Comparison of ENCODE assay signal across 17 cellular contexts in genomic region chr18:51234117-51235010, GRCh38. TPM values are rescaled to one million over a fixed set of nuclear protein-coding genes. Genes with fewer than 3 reads are reported as not detected.
DNase-seq lines count a peak whose midpoint lies in the region; ATAC-seq, FAIRE-seq and TF ChIP-seq lines count a peak whose summit lies in the region.
"Had no signal": no experiment of that assay in that cellular context is flagged by ENCODE, and none has a peak within 500 bp of the region (broad histone marks: within the 10 kb centered on the region; RNA-seq: fewer than 3 reads in every experiment).

No MANE protein-coding gene starts in this region.

- no peaks in the 10 kb centered on the region for H3K79me2 ChIP-seq in H1 (ENCODE audit: control insufficient read depth in 1 of 2, insufficient read depth in 2 of 2, low read length in 2 of 2)
- H3K79me2 ChIP-seq: parathyroid adenoma had no signal

- H3K27ac ChIP-seq in H1 (ENCODE audit: low read depth, low read length): no peak overlapping the region
- H3K27ac ChIP-seq in aorta (ENCODE audit: low read depth in 1 of 2, low read length in 2 of 2): no peak overlapping the region
- no peak overlapping the region for H3K27ac ChIP-seq in CD4-positive, alpha-beta memory T cell (ENCODE audit: low read depth, low read length)
- H3K27ac ChIP-seq: parathyroid adenoma, transverse colon had no signal

- H3K9ac ChIP-seq in H1 (replicated peaks in 1 of 4; ENCODE audit: extremely low read depth in 1 of 4, low read depth in 3 of 4, low read length in 3 of 4): no peak overlapping the region
- H3K9ac ChIP-seq: parathyroid adenoma had no signal

- TF ChIP-seq EP300 in H1 (IDR thresholded peaks at IDR 0.05; ENCODE audit: borderline replicate concordance in 1 of 2, low read depth in 2 of 2, low read length in 2 of 2): no peak

- no peak overlapping the region for H2BK12ac ChIP-seq in H1 (ENCODE audit: low read depth, low read length)

- H2AK5ac ChIP-seq in H1 (ENCODE audit: low read depth, low read length): no peak overlapping the region

- no peak for TF ChIP-seq CTCF in H1 (IDR thresholded peaks at IDR 0.05; ENCODE audit: control extremely low read depth in 1 of 3, insufficient read depth in 1 of 3, low read depth in 1 of 3, low read length in 3 of 3)

- H2BK20ac ChIP-seq in H1 (ENCODE audit: low read length): no peak overlapping the region

- TF ChIP-seq POLR2A in H1 (IDR thresholded peaks at IDR 0.05; ENCODE audit: control extremely low read depth in 1 of 2, low read depth in 2 of 2, low read length in 2 of 2): no peak

- H3K4me2 ChIP-seq in H1 (ENCODE audit: insufficient read depth in 1 of 2, low read depth in 2 of 2, low read length in 2 of 2): no peak overlapping the region

- H3K27ac Mint-ChIP-seq in activated CD8-positive, alpha-beta memory T cell treated with anti-CD3 and anti-CD28 coated beads, Interleukin-2, amount 10 ng/mL, durations not matched to agents 7 days and 5 days: peak overlapping the region; percentile 45
- H3K27ac Mint-ChIP-seq in stimulated activated naive B cell treated with anti-CD40 and anti-IgM and Interleukin-4, amounts not matched to agents 10 μg/mL and 1 μg/mL and 100 μg/mL, for 72 hours: no peak overlapping the region
- no peak overlapping the region for H3K27ac Mint-ChIP-seq in CD4-positive, alpha-beta memory T cell
- H3K27ac Mint-ChIP-seq: dendritic cell treated with granulocyte-macrophage colony-stimulating factor and Interleukin-4, amounts not matched to agents 40 ng/mL and 50 ng/mL, for 4 days had no signal

- no peak overlapping the region for H3K23ac ChIP-seq in H1 (ENCODE audit: insufficient read length)

- H3K9me3 Mint-ChIP-seq in activated CD8-positive, alpha-beta memory T cell treated with anti-CD3 and anti-CD28 coated beads, Interleukin-2, amount 10 ng/mL, durations not matched to agents 7 days and 5 days (ENCODE audit: low read depth): no peaks in the 10 kb centered on the region
- peaks cover 0 to 2% of the 10 kb centered on the region in 2 donors for H3K9me3 Mint-ChIP-seq in stimulated activated naive B cell treated with anti-CD40 and anti-IgM and Interleukin-4, amounts not matched to agents 10 μg/mL and 1 μg/mL and 100 μg/mL, for 72 hours
- H3K9me3 Mint-ChIP-seq in CD4-positive, alpha-beta memory T cell: peaks cover 0 to 4% (median 0%) of the 10 kb centered on the region in 8 donors
- H3K9me3 Mint-ChIP-seq: dendritic cell treated with granulocyte-macrophage colony-stimulating factor and Interleukin-4, amounts not matched to agents 40 ng/mL and 50 ng/mL, for 4 days had no signal

- no peak overlapping the region for H3K4ac ChIP-seq in H1 (replicated peaks; ENCODE audit: insufficient read length, low read depth, low read length)

- 82% methylated on average over 11 of the region's 11 CpGs; no CpG with 5 or more reads in 1 of the 2 experiments for WGBS in H1 (ENCODE audit: extremely low coverage in 1 of 2, insufficient coverage in 1 of 2, insufficient read length in 1 of 2, insufficient replicate concordance in 2 of 2, low coverage in 1 of 2, low lambda C conversion rate in 2 of 2, missing lambda C conversion rate in 1 of 2), 2 experiments
- 66 to 68% methylated on average over 11 of the region's 11 CpGs for WGBS in aorta, 2 donors

- POLR2A ChIA-PET in H1 (lab: Charles Lee; ENCODE audit: partially characterized antibody): no interaction called here
- POLR2A ChIA-PET in CD4-positive, alpha-beta memory T cell (lab: Charles Lee; ENCODE audit: partially characterized antibody): no interaction called here

- peaks cover 3% of the 10 kb centered on the region for H3K27me3 Mint-ChIP-seq in activated CD8-positive, alpha-beta memory T cell treated with anti-CD3 and anti-CD28 coated beads, Interleukin-2, amount 10 ng/mL, durations not matched to agents 7 days and 5 days
- H3K27me3 Mint-ChIP-seq in stimulated activated naive B cell treated with anti-CD40 and anti-IgM and Interleukin-4, amounts not matched to agents 10 μg/mL and 1 μg/mL and 100 μg/mL, for 72 hours: peaks cover 4 to 5% of the 10 kb centered on the region in 2 donors
- peaks cover 0 to 1% of the 10 kb centered on the region in 2 donors for H3K27me3 Mint-ChIP-seq in CD4-positive, alpha-beta memory T cell
- H3K27me3 Mint-ChIP-seq: dendritic cell treated with granulocyte-macrophage colony-stimulating factor and Interleukin-4, amounts not matched to agents 40 ng/mL and 50 ng/mL, for 4 days had no signal

- H3K4me3 Mint-ChIP-seq in activated CD8-positive, alpha-beta memory T cell treated with anti-CD3 and anti-CD28 coated beads, Interleukin-2, amount 10 ng/mL, durations not matched to agents 7 days and 5 days: no peak overlapping the region
- no peak overlapping the region for H3K4me3 Mint-ChIP-seq in stimulated activated naive B cell treated with anti-CD40 and anti-IgM and Interleukin-4, amounts not matched to agents 10 μg/mL and 1 μg/mL and 100 μg/mL, for 72 hours
- no peak overlapping the region for H3K4me3 Mint-ChIP-seq in CD4-positive, alpha-beta memory T cell
- H3K4me3 Mint-ChIP-seq: dendritic cell treated with granulocyte-macrophage colony-stimulating factor and Interleukin-4, amounts not matched to agents 40 ng/mL and 50 ng/mL, for 4 days had no signal

- no peak overlapping the region for H3K18ac ChIP-seq in H1 (ENCODE audit: extremely low read depth, low read length)

- no peak overlapping the region for H2BK120ac ChIP-seq in H1 (replicated peaks; ENCODE audit: low read depth, low read length)

- H3K23me2 ChIP-seq in H1 (ENCODE audit: low read depth, low read length): no peaks in the 10 kb centered on the region

- no peak for TF ChIP-seq RAD21 in H1 (IDR thresholded peaks at IDR 0.05 in 1 of 2, conservative IDR thresholded peaks at IDR 0.05 in 1 of 2; ENCODE audit: low read depth in 2 of 2, low read length in 2 of 2)

- no peak overlapping the region for H4K5ac ChIP-seq in H1 (ENCODE audit: insufficient read length, low read depth, low read length)

- H4K8ac ChIP-seq in H1 (ENCODE audit: extremely low read depth, insufficient read depth, low read length): no peak overlapping the region

- no peak overlapping the region for H3K14ac ChIP-seq in H1 (ENCODE audit: insufficient read length)

- H2BK15ac ChIP-seq in H1 (ENCODE audit: low read length): no peak overlapping the region

- H4K91ac ChIP-seq in H1 (replicated peaks; ENCODE audit: insufficient read length, low read length): no peak overlapping the region

- FAIRE-seq in H1 (lab: Jason Lieb, UNC): no peak
- FAIRE-seq: HepG2 had no signal

- DNase-seq in activated CD8-positive, alpha-beta memory T cell treated with anti-CD3 and anti-CD28 coated beads, Interleukin-2, amount 10 ng/mL, durations not matched to agents 7 days and 5 days: peak; percentile 61
- no peak for DNase-seq in activated CD8-positive, alpha-beta memory T cell treated with anti-CD3 and anti-CD28 coated beads, Interleukin-2, amount 50 U/mL, for 4 hours
- peak; percentile 13 for DNase-seq in RPMI7951 (ENCODE audit: low read depth)
- no peak for DNase-seq in H1 (ENCODE audit: low read depth in 1 of 2, low spot score in 2 of 2)
- DNase-seq in stimulated activated naive B cell treated with anti-CD40 and anti-IgM and Interleukin-4, amounts not matched to agents 10 μg/mL and 1 μg/mL and 100 μg/mL, for 72 hours: no peak
- no peak for DNase-seq in OCI-M2 (lab: John Stamatoyannopoulos, UW; ENCODE audit: unreplicated experiment)
- DNase-seq in aorta: no peak
- no peak for DNase-seq in CD4-positive, alpha-beta memory T cell
- DNase-seq: DMS 273 treated with DMSO at 0.1 percent for 48 hours, midbrain, NCI-H1694, NCI-H524 treated with DMSO at 0.1 percent for 48 hours, SHP77, transverse colon had no signal

- no peaks in the 10 kb centered on the region for H3K79me1 ChIP-seq in H1 (ENCODE audit: low read depth, low read length)

- H3K4me1 Mint-ChIP-seq in activated CD8-positive, alpha-beta memory T cell treated with anti-CD3 and anti-CD28 coated beads, Interleukin-2, amount 10 ng/mL, durations not matched to agents 7 days and 5 days: peaks cover 26% of the 10 kb centered on the region
- H3K4me1 Mint-ChIP-seq in stimulated activated naive B cell treated with anti-CD40 and anti-IgM and Interleukin-4, amounts not matched to agents 10 μg/mL and 1 μg/mL and 100 μg/mL, for 72 hours: peaks cover 11 to 13% of the 10 kb centered on the region in 2 donors
- H3K4me1 Mint-ChIP-seq in CD4-positive, alpha-beta memory T cell: no peaks in the 10 kb centered on the region

- peak; percentile 53 for ATAC-seq in activated CD8-positive, alpha-beta memory T cell treated with anti-CD3 and anti-CD28 coated beads, Interleukin-2, amount 10 ng/mL, durations not matched to agents 7 days and 5 days
- peak; percentile 19 to 33 for ATAC-seq in stimulated activated naive B cell treated with anti-CD40 and anti-IgM and Interleukin-4, amounts not matched to agents 10 μg/mL and 1 μg/mL and 100 μg/mL, for 72 hours (replicated peaks)
- no peak for ATAC-seq in aorta (ENCODE audit: low FRiP score)
- ATAC-seq: HepG2 had no signal

- intact Hi-C loops in aorta (cut with DNase I): no loop called here
- intact Hi-C loops in CD4-positive, alpha-beta memory T cell (cut with micrococcal nuclease): no loop called here

- H3K9me3 ChIP-seq in H1 (ENCODE audit: insufficient read depth in 2 of 2, low read depth in 1 of 2, low read length in 1 of 2): no peaks in the 10 kb centered on the region
- no peaks in the 10 kb centered on the region for H3K9me3 ChIP-seq in aorta (ENCODE audit: control insufficient read depth, low read length)
- H3K9me3 ChIP-seq in CD4-positive, alpha-beta memory T cell (ENCODE audit: control insufficient read depth in 1 of 2, low read length in 2 of 2): no peaks in the 10 kb centered on the region
- H3K9me3 ChIP-seq: transverse colon had no signal

- no peak overlapping the region for H2BK5ac ChIP-seq in H1 (ENCODE audit: low read depth, low read length)

- H4K20me1 ChIP-seq in H1 (replicated peaks in 1 of 2; ENCODE audit: control insufficient read depth in 1 of 2, insufficient read depth in 2 of 2, low read length in 2 of 2): no peaks in the 10 kb centered on the region

- no peak overlapping the region for H3K4me3 ChIP-seq in H1 (ENCODE audit: extremely low read depth in 1 of 4, insufficient read depth in 2 of 4, low read depth in 3 of 4, low read length in 4 of 4)
- no peak overlapping the region for H3K4me3 ChIP-seq in aorta (ENCODE audit: low read length in 2 of 2)
- H3K4me3 ChIP-seq in CD4-positive, alpha-beta memory T cell (ENCODE audit: low read length in 2 of 2): no peak overlapping the region
- H3K4me3 ChIP-seq: transverse colon had no signal

- H2AFZ ChIP-seq in H1 (ENCODE audit: low read length): 0 out of 2 replicates have a peak overlapping the region, but pooled peaks have one; percentile 8
- H2AFZ ChIP-seq: parathyroid adenoma had no signal

- H3K27me3 ChIP-seq in H1 (replicated peaks in 1 of 4; ENCODE audit: control insufficient read depth in 3 of 4, extremely low read depth in 1 of 4, insufficient read depth in 3 of 4, low read length in 3 of 4): no peaks in the 10 kb centered on the region
- no peaks in the 10 kb centered on the region for H3K27me3 ChIP-seq in aorta (ENCODE audit: control insufficient read depth in 1 of 2, insufficient read depth in 2 of 2, low read length in 1 of 2)
- H3K27me3 ChIP-seq in CD4-positive, alpha-beta memory T cell (ENCODE audit: insufficient read depth, low read length): no peaks in the 10 kb centered on the region
- H3K27me3 ChIP-seq: transverse colon had no signal

- H3K4me1 ChIP-seq in H1 (replicated peaks in 1 of 4; ENCODE audit: control insufficient read depth in 3 of 4, insufficient read depth in 4 of 4, low read length in 3 of 4): peaks cover 0 to 6% (median 3%) of the 10 kb centered on the region in 4 experiments; a peak in 3 of 7 replicates
- H3K4me1 ChIP-seq in aorta (ENCODE audit: control insufficient read depth in 1 of 2, insufficient read depth in 2 of 2, low read length in 2 of 2): no peaks in the 10 kb centered on the region
- H3K4me1 ChIP-seq in CD4-positive, alpha-beta memory T cell (ENCODE audit: insufficient read depth, low read length): no peaks in the 10 kb centered on the region
- H3K4me1 ChIP-seq: parathyroid adenoma, transverse colon had no signal

- no peaks in the 10 kb centered on the region for H3K36me3 Mint-ChIP-seq in activated CD8-positive, alpha-beta memory T cell treated with anti-CD3 and anti-CD28 coated beads, Interleukin-2, amount 10 ng/mL, durations not matched to agents 7 days and 5 days
- H3K36me3 Mint-ChIP-seq in stimulated activated naive B cell treated with anti-CD40 and anti-IgM and Interleukin-4, amounts not matched to agents 10 μg/mL and 1 μg/mL and 100 μg/mL, for 72 hours: no peaks in the 10 kb centered on the region
- no peaks in the 10 kb centered on the region for H3K36me3 Mint-ChIP-seq in CD4-positive, alpha-beta memory T cell

- no peak overlapping the region for H3K56ac ChIP-seq in H1 (replicated peaks; ENCODE audit: insufficient read length, low read depth, low read length)

- CTCF ChIA-PET in activated CD8-positive, alpha-beta memory T cell treated with anti-CD3 and anti-CD28 coated beads, Interleukin-2, amount 10 ng/mL, durations not matched to agents 7 days and 5 days (lab: Charles Lee): interaction anchor here (0.6 kb wide), 1 partner anchor 98 kb away, joined by 3 read pairs; no protein-coding TSS in a partner anchor
- CTCF ChIA-PET in H1 (lab: Charles Lee; ENCODE audit: partially characterized antibody): interaction anchor here (0.6 to 1.8 kb wide), 6 partner anchors 10 to 99 kb away, joined by 3 to 6 read pairs (median 4); no protein-coding TSS in a partner anchor
- CTCF ChIA-PET in CD4-positive, alpha-beta memory T cell (lab: Charles Lee; ENCODE audit: partially characterized antibody): no interaction called here

- no peaks in the 10 kb centered on the region for H3K36me3 ChIP-seq in H1 (ENCODE audit: control insufficient read depth in 2 of 4, insufficient read depth in 4 of 4, low read length in 3 of 4)
- H3K36me3 ChIP-seq in aorta (ENCODE audit: control insufficient read depth in 1 of 2, insufficient read depth in 2 of 2, low read length in 1 of 2): no peaks in the 10 kb centered on the region
- H3K36me3 ChIP-seq in CD4-positive, alpha-beta memory T cell (ENCODE audit: insufficient read depth, low read length): no peaks in the 10 kb centered on the region
- H3K36me3 ChIP-seq: transverse colon had no signal

RNA-seq across cellular contexts. Expression of gene MEX3C, which starts 36.9 kb away (rescaled TPM):
- 10 to 100 TPM; 48.4 to 59.8 TPM for total RNA-seq in activated CD8-positive, alpha-beta memory T cell treated with anti-CD3 and anti-CD28 coated beads, Interleukin-2, amount 10 ng/mL, durations not matched to agents 7 days and 5 days
- 36.5 and 38.1 TPM in 2 replicates for total RNA-seq in RPMI7951 (2014; rRNA removed; shearing (Covaris generic))
- total RNA-seq in H1 (2021; fragmentation: NEBNext Ultra II Directional; extraction: Animal tissue kit (Norgen Biotek cat#: 25700)): 102 and 103 TPM in 2 replicates
- polyA plus RNA-seq in H1 (2011; rRNA removed) (29.6 and 48.2 TPM in 2 replicates), aorta (10 to 100 TPM in 1 of 2 donors, 1 to 10 TPM in 1; 7.6 to 11.1 TPM)
- polyA plus RNA-seq in H1 (2011; cell fraction: cytosol; rRNA removed): 41.2 TPM
- polyA plus RNA-seq in H1 (2011; cell fraction: nucleus; rRNA removed): 35.2 TPM
- polyA plus RNA-seq in H1 (2012, experiment 1 of 2): 58.7 to 93.5 TPM (median 74.0 TPM) in 4 replicates
- 16.6 TPM for polyA plus RNA-seq in H1 (2012, experiment 2 of 2)
- polyA plus RNA-seq in H1 (2013, experiment 1 of 2): 58.2 TPM
- 66.2 TPM for polyA plus RNA-seq in H1 (2013, experiment 2 of 2)
- polyA minus RNA-seq in H1 (2011; rRNA and poly(A)+ RNA removed): 117 and 118 TPM in 2 replicates
- polyA minus RNA-seq in H1 (2011; cell fraction: cytosol; rRNA and poly(A)+ RNA removed): 44.5 TPM
- 91.9 TPM for polyA minus RNA-seq in H1 (2011; cell fraction: nucleus; rRNA and poly(A)+ RNA removed)
- 10 to 100 TPM; 30.9 to 31.7 TPM for total RNA-seq in aorta
- total RNA-seq in CD4-positive, alpha-beta memory T cell: 10 to 100 TPM; 60.9 to 64.8 TPM
- 10 to 100 TPM in 1 of 2 donors, 1 to 10 TPM in 1; 3.5 to 10.5 TPM for polyA plus RNA-seq in CD4-positive, alpha-beta memory T cell

Comparison
In these comparisons a context has a peak if more than half of its experiments do, and no peak if none do; other contexts are left out.
1. DNase-seq: peak in activated CD8-positive, alpha-beta memory T cell treated with anti-CD3 and anti-CD28 coated beads, Interleukin-2, amount 10 ng/mL, durations not matched to agents 7 days and 5 days (single experiment) and RPMI7951 (single experiment); none in activated CD8-positive, alpha-beta memory T cell treated with anti-CD3 and anti-CD28 coated beads, Interleukin-2, amount 50 U/mL, for 4 hours (single experiment), H1 (0 of 2), stimulated activated naive B cell treated with anti-CD40 and anti-IgM and Interleukin-4, amounts not matched to agents 10 μg/mL and 1 μg/mL and 100 μg/mL, for 72 hours (single experiment), OCI-M2 (single experiment), aorta (0 of 2) and CD4-positive, alpha-beta memory T cell (0 of 5).